In the genomic region with DNA sequence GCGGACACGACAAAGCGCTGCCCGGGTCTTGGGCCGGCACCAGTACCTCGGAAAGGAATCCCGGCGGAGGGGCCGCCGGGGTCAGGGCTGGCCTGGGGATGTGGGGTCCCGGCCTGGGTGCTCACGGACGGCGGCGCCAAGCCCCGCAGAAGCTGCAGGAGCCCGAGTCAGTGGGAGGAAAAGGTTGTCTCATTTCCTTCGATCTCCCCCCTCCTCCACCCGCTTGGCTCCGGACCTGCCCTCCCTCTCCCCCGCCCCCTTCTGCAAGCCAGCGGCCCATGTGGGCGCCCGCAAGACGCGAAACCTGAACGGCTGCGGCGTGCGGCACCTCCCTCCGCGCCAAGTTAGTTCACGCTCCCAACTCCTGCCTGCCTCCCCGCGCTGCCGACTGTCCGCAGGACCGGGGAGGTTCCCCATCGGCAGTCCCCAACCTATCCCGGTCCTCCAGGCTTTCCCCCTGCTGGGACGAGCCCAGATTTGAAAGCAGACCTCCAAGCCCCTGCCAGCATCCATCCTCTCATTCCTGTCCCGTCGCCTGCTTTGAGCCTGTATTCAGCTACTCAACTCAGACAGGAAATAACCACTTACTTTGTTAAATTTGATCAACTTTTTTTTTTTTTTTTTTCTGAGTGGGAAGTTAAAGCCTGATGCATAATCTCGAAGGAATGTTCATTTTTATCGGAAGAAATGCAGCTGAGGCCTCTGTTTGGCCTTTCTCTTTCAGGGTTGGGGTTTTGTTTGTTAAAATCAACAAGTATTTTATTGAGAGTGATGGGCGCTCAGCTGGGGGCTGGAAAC, we compare ENCODE assay signal across 9 cellular contexts. TPM values are rescaled to one million over a fixed set of nuclear protein-coding genes. Genes with fewer than 3 reads are reported as not detected.
DNase-seq lines count a peak whose midpoint lies in the region; ATAC-seq, FAIRE-seq and TF ChIP-seq lines count a peak whose summit lies in the region.
"Had no signal": no experiment of that assay in that cellular context is flagged by ENCODE, and none has a peak within 500 bp of the region (broad histone marks: within the 10 kb centered on the region; RNA-seq: fewer than 3 reads in every experiment).

A gene with protein sequence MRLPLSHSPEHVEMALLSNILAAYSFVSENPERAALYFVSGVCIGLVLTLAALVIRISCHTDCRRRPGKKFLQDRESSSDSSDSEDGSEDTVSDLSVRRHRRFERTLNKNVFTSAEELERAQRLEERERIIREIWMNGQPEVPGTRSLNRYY (minus strand): TSS at position 172 of the 798 bp plus-strand sequence. CDS start 42,799 bp downstream, outside the sequence.

- peak; percentile 87 for FAIRE-seq in endothelial cell of umbilical vein (lab: Jason Lieb, UNC)
- FAIRE-seq: TTC549 had no signal

- TSS peak; percentile 82 for BruUV-seq in endothelial cell of umbilical vein (replicated peaks; lab: Mats Ljungman, UMichigan)

- POLR2A ChIA-PET in HEK293T (lab: Yijun Ruan, JAX) (interaction anchor here (1.0 to 1.3 kb wide), 2 partner anchors 10 to 33 kb away, joined by 3 read pairs; no protein-coding TSS in a partner anchor), endothelial cell of umbilical vein (lab: Charles Lee) (interaction anchor here (2.5 kb wide), 1 partner anchor 58 kb away, joined by 11 read pairs; no protein-coding TSS in a partner anchor)

- H2AFZ ChIP-seq in endothelial cell of umbilical vein (ENCODE audit: low read depth, low read length), result peak within 1 kb of the TSS; percentile 40

- H3K27ac ChIP-seq in endothelial cell of umbilical vein (ENCODE audit: insufficient read depth, low read depth, low read length) (peak within 1 kb of the TSS; percentile 72), aorta (ENCODE audit: low read depth in 1 of 2, low read length in 2 of 2) (no peak within 1 kb of the TSS)

- 2% methylated on average over 38 to 46 of the region's 46 CpGs for WGBS in aorta, 2 donors

- H3K4me1 ChIP-seq in endothelial cell of umbilical vein (ENCODE audit: control insufficient read depth, extremely low read depth, insufficient read depth, low read length) (peaks cover 35% of the 10 kb centered on the region), mucosa of descending colon (ENCODE audit: low read depth) (no peaks in the 10 kb centered on the region), aorta (ENCODE audit: control insufficient read depth in 1 of 2, insufficient read depth in 2 of 2, low read length in 2 of 2) (no peaks in the 10 kb centered on the region)

- peaks cover 5% of the 10 kb centered on the region for H4K20me1 ChIP-seq in endothelial cell of umbilical vein (replicated peaks; ENCODE audit: control insufficient read depth, extremely low read depth, insufficient read depth, low read length)

- ATAC-seq in mucosa of descending colon, result peak; percentile 29
- ATAC-seq in aorta (ENCODE audit: low FRiP score), result peak; percentile 24
- ATAC-seq in GM18867 (IDR thresholded peaks at IDR 0.05; ENCODE audit: unreplicated experiment), result no peak

- TF ChIP-seq CTCF in endothelial cell of umbilical vein (IDR thresholded peaks at IDR 0.05; ENCODE audit: extremely low read depth in 1 of 2, insufficient read depth in 1 of 2, low read depth in 1 of 2, low read length in 2 of 2) (no peak), mucosa of descending colon (IDR thresholded peaks at IDR 0.05) (no peak), GM10266 (IDR thresholded peaks at IDR 0.05; ENCODE audit: control insufficient read depth, insufficient read depth, low read depth, missing control alignments) (no peak)

- H3K9me1 ChIP-seq in endothelial cell of umbilical vein (replicated peaks; ENCODE audit: control insufficient read depth, extremely low read depth, insufficient read depth, low read length), result no peaks in the 10 kb centered on the region

- H3K79me2 ChIP-seq in endothelial cell of umbilical vein (ENCODE audit: control insufficient read depth, insufficient read depth, low read length), result peaks cover 42% of the 10 kb centered on the region

- peak within 1 kb of the TSS; percentile 90 for H3K4me2 ChIP-seq in endothelial cell of umbilical vein (ENCODE audit: insufficient read depth, low read length)

- DNase-seq in EH (ENCODE audit: low read depth) (peak; percentile 84), HEK293T (ENCODE audit: extremely low spot score) (peak; percentile 59), SW 1271 (lab: John Stamatoyannopoulos, UW) (peak; percentile 47 to 70), endothelial cell of umbilical vein (ENCODE audit: low read depth, low spot score) (peak; percentile 85), mucosa of descending colon (peak in 1 of 3 donors; percentile 46), aorta (peak in 1 of 2 donors; percentile 73), GM10266 (ENCODE audit: extremely low spot score) (no peak)

- H3K36me3 ChIP-seq in endothelial cell of umbilical vein (ENCODE audit: control insufficient read depth in 2 of 2, extremely low read depth in 1 of 2, insufficient read depth in 2 of 2, low read length in 2 of 2) (no peaks in the 10 kb centered on the region), mucosa of descending colon (ENCODE audit: low read depth) (no peaks in the 10 kb centered on the region), aorta (ENCODE audit: control insufficient read depth in 1 of 2, insufficient read depth in 2 of 2, low read length in 1 of 2) (no peaks in the 10 kb centered on the region)

- H3K9me3 ChIP-seq in endothelial cell of umbilical vein (replicated peaks; ENCODE audit: control insufficient read depth, insufficient read depth, low read length), result no peaks in the 10 kb centered on the region
- no peaks in the 10 kb centered on the region for H3K9me3 ChIP-seq in mucosa of descending colon
- peaks cover 1% of the 10 kb centered on the region for H3K9me3 ChIP-seq in aorta (ENCODE audit: control insufficient read depth, low read length)

- no peaks in the 10 kb centered on the region for H3K27me3 ChIP-seq in endothelial cell of umbilical vein (ENCODE audit: control insufficient read depth in 2 of 2, insufficient read depth in 2 of 2, low read length in 2 of 2)
- peaks cover 0 to 3% of the 10 kb centered on the region in 2 donors for H3K27me3 ChIP-seq in aorta (ENCODE audit: control insufficient read depth in 1 of 2, insufficient read depth in 2 of 2, low read length in 1 of 2)

- peak within 1 kb of the TSS; percentile 82 for H3K9ac ChIP-seq in endothelial cell of umbilical vein (replicated peaks; ENCODE audit: extremely low read depth, insufficient read depth, low read length)

- CTCF ChIA-PET in HEK293T (lab: Yijun Ruan, JAX) (interaction anchor here (0.6 to 1.2 kb wide), 7 partner anchors 13 to 94 kb away, joined by 3 to 6 read pairs (median 5); no protein-coding TSS in a partner anchor), endothelial cell of umbilical vein (lab: Charles Lee) (interaction anchor here (0.7 to 4.2 kb wide), 20 partner anchors 9 to 95 kb away, joined by 3 to 33 read pairs (median 5); no protein-coding TSS in a partner anchor)

- peak; percentile 78 for TF ChIP-seq POLR2A in endothelial cell of umbilical vein (IDR thresholded peaks at IDR 0.05; ENCODE audit: low read depth, low read length)

- intact Hi-C loops in endothelial cell of umbilical vein (cut with micrococcal nuclease), result loop anchor here (1.0 kb wide), 4 partner anchors 35 to 96 kb away; no protein-coding TSS in a partner anchor
- intact Hi-C loops in mucosa of descending colon (cut with DNase I, micrococcal nuclease), result no loop called here
- intact Hi-C loops in aorta (cut with DNase I), result no loop called here

- dilution Hi-C loops in endothelial cell of umbilical vein (cut with MboI; ENCODE audit: extremely low pct_ligation_motif_present, low sequenced_read_pairs), result no loop called here

- H3K4me3 ChIP-seq in endothelial cell of umbilical vein (replicated peaks in 1 of 3; ENCODE audit: insufficient read depth in 1 of 3, low read depth in 1 of 3, low read length in 3 of 3) (peak within 1 kb of the TSS; percentile 63 to 94 (median 91)), mucosa of descending colon (no peak within 1 kb of the TSS), aorta (ENCODE audit: low read length in 2 of 2) (peak within 1 kb of the TSS in 1 of 2 donors; percentile 23)

TF ChIP-seq in HEK293T, 16 proteins besides CTCF, POLR2A, EP300 and RAD21:
- peak; percentile 44; the same call in 1 of the 2 replicates for TF ChIP-seq L3MBTL2 (conservative IDR thresholded peaks at IDR 0.05)
- TF ChIP-seq NFRKB (IDR thresholded peaks at IDR 0.05), result no peak

TF ChIP-seq in endothelial cell of umbilical vein, 7 proteins besides CTCF, POLR2A, EP300 and RAD21:
- TF ChIP-seq MYC (IDR thresholded peaks at IDR 0.05; ENCODE audit: low read depth, low read length) (no peak), POLR2AphosphoS5 (IDR thresholded peaks at IDR 0.05; ENCODE audit: insufficient read depth, low read depth, low read length) (peak; percentile 86), FOS (IDR thresholded peaks at IDR 0.05; ENCODE audit: borderline replicate concordance, insufficient read depth, low read length) (no peak), JUN (IDR thresholded peaks at IDR 0.05; ENCODE audit: borderline replicate concordance, insufficient read depth, insufficient read length, low read depth) (peak; percentile 19), EZH2 (IDR thresholded peaks at IDR 0.05; ENCODE audit: borderline replicate concordance, low read depth, low read length, severe bottlenecking) (no peak), GATA2 (IDR thresholded peaks at IDR 0.05; ENCODE audit: insufficient read depth, insufficient read length, low read depth, low read length) (no peak)

RNA-seq across cellular contexts. Expression of the gene that starts here (rescaled TPM):
- total RNA-seq in endothelial cell of umbilical vein (59.7 and 66.5 TPM in 2 replicates), mucosa of descending colon (1 to 10 TPM in 1 of 3 donors, under 1 TPM in 1, not detected in 1; 0.72 to 1.3 TPM), aorta (1 to 10 TPM; 1.7 to 3.1 TPM)
- polyA plus RNA-seq in endothelial cell of umbilical vein (42.5 and 52.6 TPM in 2 replicates), aorta (1 to 10 TPM in 1 of 2 donors, under 1 TPM in 1; 0.82 to 6.0 TPM)
- 37.6 and 45.6 TPM in 2 replicates for polyA plus RNA-seq in endothelial cell of umbilical vein (2011; cell fraction: cytosol; rRNA removed)
- polyA plus RNA-seq in endothelial cell of umbilical vein (2011; cell fraction: nucleus; rRNA removed), result 27.8 and 38.0 TPM in 2 replicates
- polyA plus RNA-seq in endothelial cell of umbilical vein (2012), result 42.1 and 42.8 TPM in 2 replicates
- polyA minus RNA-seq in endothelial cell of umbilical vein, result 59.4 and 60.7 TPM in 2 replicates
- not detected for polyA minus RNA-seq in endothelial cell of umbilical vein (2011; cell fraction: cytosol; rRNA and poly(A)+ RNA removed)
- polyA minus RNA-seq in endothelial cell of umbilical vein (2011; cell fraction: nucleus; rRNA and poly(A)+ RNA removed), result 19.1 and 46.6 TPM in 2 replicates

Comparison
In these comparisons a context has a peak if more than half of its experiments do, and no peak if none do; other contexts are left out.
1. RNA of the gene that starts here (total RNA-seq): 59.7 to 66.5 TPM in endothelial cell of umbilical vein; 1.7 to 3.1 TPM in aorta and 0.72 to 1.3 TPM in mucosa of descending colon; every median in the first group is over 10 times any median in the second.
2. RNA of the gene that starts here (polyA plus RNA-seq): 27.8 to 52.6 TPM in endothelial cell of umbilical vein; 0.82 to 6.0 TPM in aorta; every median in the first group is over 4 times any median in the second.